8 cellular contexts compared by ENCODE assay signal in genomic region chr20:25039697-25040437, GRCh38. TPM values are rescaled to one million over a fixed set of nuclear protein-coding genes. Genes with fewer than 3 reads are reported as not detected.
DNase-seq lines count a peak whose midpoint lies in the region; ATAC-seq and TF ChIP-seq lines count a peak whose summit lies in the region.

No MANE protein-coding gene starts in this region.

- no peaks in the 10 kb centered on the region for H3K27me3 Mint-ChIP-seq in naive B cell
- H3K27me3 Mint-ChIP-seq in activated T-helper 17 cell treated with anti-CD3 and anti-CD28 coated beads, Interleukin-2, amount 50 U/mL, for 72 hours, result no peaks in the 10 kb centered on the region

- H3K4me3 Mint-ChIP-seq in naive B cell, result peak overlapping the region in 1 of 8 donors; percentile 19
- no peak overlapping the region for H3K4me3 Mint-ChIP-seq in activated T-helper 17 cell treated with anti-CD3 and anti-CD28 coated beads, Interleukin-2, amount 50 U/mL, for 72 hours

- peaks cover 50 to 82% (median 77%) of the 10 kb centered on the region in 3 donors for H3K4me1 Mint-ChIP-seq in naive B cell
- H3K4me1 Mint-ChIP-seq in activated T-helper 17 cell treated with anti-CD3 and anti-CD28 coated beads, Interleukin-2, amount 50 U/mL, for 72 hours, result peaks cover 24% of the 10 kb centered on the region

- H3K27ac Mint-ChIP-seq in naive B cell, result peak overlapping the region in 4 of 6 donors; percentile 32 to 94 (median 64)
- no peak overlapping the region for H3K27ac Mint-ChIP-seq in activated T-helper 17 cell treated with anti-CD3 and anti-CD28 coated beads, Interleukin-2, amount 50 U/mL, for 72 hours

- ATAC-seq in naive B cell (ENCODE audit: low read depth in 2 of 2) (no peak), GM18867 (IDR thresholded peaks at IDR 0.05; ENCODE audit: unreplicated experiment) (no peak)
- no peak for ATAC-seq in activated T-helper 17 cell treated with anti-CD3 and anti-CD28 coated beads, Interleukin-2, amount 50 U/mL, for 72 hours (replicated peaks)

- H3K36me3 Mint-ChIP-seq in naive B cell, result no peaks in the 10 kb centered on the region
- no peaks in the 10 kb centered on the region for H3K36me3 Mint-ChIP-seq in activated T-helper 17 cell treated with anti-CD3 and anti-CD28 coated beads, Interleukin-2, amount 50 U/mL, for 72 hours (ENCODE audit: low read depth)

- H3K4me3 ChIP-seq in fibroblast of mammary gland (ENCODE audit: control insufficient read depth, low read depth, low read length), result no peak overlapping the region

- no peaks in the 10 kb centered on the region for H3K9me3 Mint-ChIP-seq in naive B cell
- no peaks in the 10 kb centered on the region for H3K9me3 Mint-ChIP-seq in activated T-helper 17 cell treated with anti-CD3 and anti-CD28 coated beads, Interleukin-2, amount 50 U/mL, for 72 hours

- DNase-seq in AG08396 (ENCODE audit: low spot score) (peak; percentile 74), NCI-H2196 treated with DMSO at 0.1 percent for 48 hours (lab: John Stamatoyannopoulos, UW; ENCODE audit: unreplicated experiment) (peak; percentile 86), fibroblast of mammary gland (ENCODE audit: low read depth) (peak; percentile 79), naive B cell (no peak), NCI-H128 (lab: John Stamatoyannopoulos, UW; ENCODE audit: unreplicated experiment) (no peak), RPMI8226 (no peak)

- no peak for TF ChIP-seq CTCF in fibroblast of mammary gland (conservative IDR thresholded peaks at IDR 0.05; ENCODE audit: control insufficient read depth, insufficient read depth, low read depth, low read length)

RNA-seq across cellular contexts. Expression of gene ACSS1, which starts 18.1 kb away (rescaled TPM):
- 100 to 1,000 TPM in 2 of 6 donors, 10 to 100 TPM in 4; 84.6 to 115 (median 92.8) TPM for polyA plus RNA-seq in naive B cell (ENCODE audit: low read depth in 6 of 6)
- 10 to 100 TPM in 1 of 2 donors, 1 to 10 TPM in 1; 8.4 to 23.3 TPM for total RNA-seq in activated T-helper 17 cell treated with anti-CD3 and anti-CD28 coated beads, Interleukin-2, amount 50 U/mL, for 72 hours

RNA-seq across cellular contexts. Expression of gene VSX1, which starts 42.1 kb away (rescaled TPM):
- not detected for polyA plus RNA-seq in naive B cell (ENCODE audit: low read depth in 6 of 6)
- total RNA-seq in activated T-helper 17 cell treated with anti-CD3 and anti-CD28 coated beads, Interleukin-2, amount 50 U/mL, for 72 hours, result not detected

RNA-seq across cellular contexts. Expression of gene APMAP, which starts 47.3 kb away (rescaled TPM):
- 10 to 100 TPM; 41.4 to 71.6 (median 48.7) TPM for polyA plus RNA-seq in naive B cell (ENCODE audit: low read depth in 6 of 6)
- 10 to 100 TPM; 30.7 to 49.4 TPM for total RNA-seq in activated T-helper 17 cell treated with anti-CD3 and anti-CD28 coated beads, Interleukin-2, amount 50 U/mL, for 72 hours

Comparison
In these comparisons a context has a peak if more than half of its experiments do, and no peak if none do; other contexts are left out.
1. DNase-seq: peak in AG08396 (single experiment), NCI-H2196 treated with DMSO at 0.1 percent for 48 hours (single experiment) and fibroblast of mammary gland (single experiment); none in naive B cell (single experiment), NCI-H128 (single experiment) and RPMI8226 (single experiment).